25 cellular contexts compared by ENCODE assay signal in the genomic region with DNA sequence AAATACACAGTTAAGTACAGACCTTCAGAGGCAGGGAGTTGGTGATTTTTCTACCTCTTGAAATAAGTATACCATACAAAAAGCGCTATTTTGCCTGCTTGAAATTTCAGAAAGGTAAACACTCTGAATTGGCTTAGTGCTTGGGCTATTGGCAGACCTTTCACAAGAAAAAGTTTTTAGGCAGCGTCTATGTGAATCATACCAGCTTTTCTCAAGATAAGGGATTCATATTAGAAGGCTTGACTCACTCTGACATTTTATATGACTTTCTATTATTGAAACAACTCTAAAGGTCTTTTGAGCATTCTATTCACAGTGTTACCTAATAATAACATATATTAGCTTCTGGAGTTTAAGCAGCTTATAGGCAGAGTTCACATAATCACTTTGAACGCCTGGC.
"Had no signal": no experiment of that assay in that cellular context is flagged by ENCODE, and none has a peak within 500 bp of the region (broad histone marks: within the 10 kb centered on the region; RNA-seq: fewer than 3 reads in every experiment).

No MANE protein-coding gene starts in this region.

- H3K4me1 ChIP-seq: colonic mucosa, gastrocnemius medialis, prostate gland, spleen had no signal

- FAIRE-seq: endothelial cell of umbilical vein had no signal

- H3K4me3 ChIP-seq: colonic mucosa, dorsolateral prefrontal cortex, esophagus muscularis mucosa, gastrocnemius medialis, prostate gland, spleen, tibial artery had no signal

- ATAC-seq: activated CD4-positive, alpha-beta T cell treated with anti-CD3 and anti-CD28 coated beads for 36 hours; activated T-helper 17 cell treated with anti-CD3 and anti-CD28 coated beads, Interleukin-2, amount 50 U/mL, for 72 hours; effector memory CD8-positive, alpha-beta T cell; gastrocnemius medialis; natural killer cell; T-helper 17 cell had no signal

- DNase-seq: activated B cell treated with CpG ODN at 0.5 μM for 24 hours; activated CD4-positive, alpha-beta T cell treated with anti-CD3 and anti-CD28 coated beads for 36 hours; activated CD4-positive, alpha-beta T cell treated with anti-CD3 and anti-CD28 coated beads, Interleukin-2, amount 50 U/mL, for 4 hours; activated CD8-positive, alpha-beta memory T cell treated with anti-CD3 and anti-CD28 coated beads for 24 hours; activated CD8-positive, alpha-beta memory T cell treated with anti-CD3 and anti-CD28 coated beads, Interleukin-2, amount 50 U/mL, for 4 hours; activated naive CD4-positive, alpha-beta T cell; activated T-cell treated with anti-CD3 and anti-CD28 coated beads, Interleukin-2, amount 50 U/mL, for 24 hours; amygdala; colonic mucosa; dorsolateral prefrontal cortex; effector memory CD8-positive, alpha-beta T cell; gastrocnemius medialis; hypothalamus; islet precursor cell; left cardiac atrium; natural killer cell; spleen; stimulated activated CD4-positive, alpha-beta T cell treated with anti-CD3 and anti-CD28 coated beads, Interleukin-4, amount 100 ng/mL, for 24 hours; SW 1271; T-helper 17 cell; tibial artery had no signal

- H3K27ac ChIP-seq: colonic mucosa, dorsolateral prefrontal cortex, esophagus muscularis mucosa, gastrocnemius medialis, prostate gland, spleen, tibial artery had no signal

- H3K27me3 ChIP-seq: colonic mucosa, esophagus muscularis mucosa, gastrocnemius medialis, spleen, tibial artery had no signal

- H3K36me3 ChIP-seq: colonic mucosa, esophagus muscularis mucosa, gastrocnemius medialis, prostate gland, spleen, tibial artery had no signal

- H3K9me3 ChIP-seq: colonic mucosa, esophagus muscularis mucosa, gastrocnemius medialis, prostate gland, tibial artery had no signal
